Comparison of ENCODE assay signal across 1 cellular context in genomic region chr1:120850531-120851421, GRCh38.
TF ChIP-seq lines count a peak whose summit lies in the region.
"Not testable (repeated sequence)": the region's sequence is repeated elsewhere in the genome, so short reads cannot be mapped to it uniquely, and the experiment has no call there.

No MANE protein-coding gene starts in this region.

TF ChIP-seq in HepG2, 621 proteins besides CTCF, POLR2A, EP300 and RAD21 (continued from another document):
- TF ChIP-seq ZHX2 (IDR thresholded peaks at IDR 0.05; ENCODE audit: low read depth) (0 out of 2 replicates have a peak, but pooled peaks have one; percentile 50), HNRNPH1 (optimal IDR thresholded peaks at IDR 0.05; ENCODE audit: low read depth, low read length) (peak; percentile 86), ZNF644 (CRISPR knock-in tag; IDR thresholded peaks at IDR 0.05; ENCODE audit: low read depth) (peak; percentile 73; the same call in 1 of the 2 replicates), CEBPB (IDR thresholded peaks at IDR 0.05; ENCODE audit: borderline replicate concordance, low read depth, low read length) (peak; percentile 67; the same call in 1 of the 2 replicates), PATZ1 (CRISPR knock-in tag; IDR thresholded peaks at IDR 0.05) (peak; percentile 32; the same call in 1 of the 2 replicates), ZGPAT (CRISPR knock-in tag; IDR thresholded peaks at IDR 0.05) (peak; percentile 67; the same call in 1 of the 2 replicates), ZNF557 (CRISPR knock-in tag; IDR thresholded peaks at IDR 0.05) (0 out of 2 replicates have a peak, but pooled peaks have one; percentile 40), NCOA2 (CRISPR knock-in tag; IDR thresholded peaks at IDR 0.05) (peak; percentile 38; the same call in 1 of the 2 replicates)
- not testable (repeated sequence) for TF ChIP-seq ZHX2 (CRISPR knock-in tag; IDR thresholded peaks at IDR 0.05; ENCODE audit: borderline replicate concordance)
